ENCODE assay signal across 17 cellular contexts in the genomic region with DNA sequence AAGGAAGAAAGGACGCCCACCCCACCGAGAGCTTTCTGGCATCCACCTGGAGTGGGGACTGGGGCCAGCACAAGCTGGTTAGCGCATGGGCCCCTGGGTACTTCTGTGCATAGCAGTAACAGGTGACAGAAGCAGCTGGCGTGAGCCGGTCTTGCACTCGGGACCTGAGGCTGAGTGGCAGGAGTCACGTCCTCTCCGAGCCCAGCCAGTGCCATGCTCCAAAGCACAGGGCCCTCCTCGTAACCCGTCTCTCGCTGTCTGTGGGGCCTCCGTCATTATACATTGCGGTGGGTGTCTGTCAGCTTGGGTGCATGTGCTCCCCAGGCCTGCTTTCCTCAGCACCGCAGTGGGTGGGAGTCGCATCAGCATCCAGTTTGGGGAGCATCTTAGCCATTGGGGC.
A peak's percentile ranks its signal among the peaks of the same experiment; 100 is the strongest.
DNase-seq lines count a peak whose midpoint lies in the region; ATAC-seq and TF ChIP-seq lines count a peak whose summit lies in the region.
"Had no signal": no experiment of that assay in that cellular context is flagged by ENCODE, and none has a peak within 500 bp of the region (broad histone marks: within the 10 kb centered on the region; RNA-seq: fewer than 3 reads in every experiment).

No MANE protein-coding gene starts in this region.

- H3K4me1 ChIP-seq in right cardiac atrium (ENCODE audit: control insufficient read depth, insufficient read depth, low read length) (no peaks in the 10 kb centered on the region), RWPE2 (ENCODE audit: insufficient read depth, poor library complexity, severe bottlenecking) (no peaks in the 10 kb centered on the region), neuronal stem cell (ENCODE audit: control insufficient read depth in 2 of 2, insufficient read depth in 1 of 2, low read depth in 1 of 2, low read length in 2 of 2) (peaks cover 2 to 15% of the 10 kb centered on the region in 2 donors)
- H3K4me1 ChIP-seq: Caco-2 had no signal

- no peak overlapping the region for H2BK120ac ChIP-seq in neuronal stem cell (ENCODE audit: low read depth, low read length)

- no peak overlapping the region for H2BK5ac ChIP-seq in neuronal stem cell (ENCODE audit: low read length)

- H3K4me2 ChIP-seq in neuronal stem cell (ENCODE audit: insufficient read depth, low read length, poor library complexity, severe bottlenecking): no peak overlapping the region

- H3K27ac ChIP-seq in right cardiac atrium (ENCODE audit: low read length) (no peak overlapping the region), RWPE2 (ENCODE audit: poor library complexity, severe bottlenecking) (no peak overlapping the region), neuronal stem cell (replicated peaks; ENCODE audit: low read length) (no peak overlapping the region)

- DNase-seq in right cardiac atrium: peak in 2 of 3 donors; percentile 27 to 37
- DNase-seq in left cardiac atrium: no peak
- DNase-seq in RWPE2 (ENCODE audit: low spot score): peak; percentile 42
- no peak for DNase-seq in neuronal stem cell (ENCODE audit: low spot score)
- no peak for DNase-seq in HuH-7 (ENCODE audit: low spot score)
- DNase-seq: 8988T; C1 segment of cervical spinal cord; Caco-2; CD4-positive, CD25-positive, alpha-beta regulatory T cell; DMS79 treated with DMSO at 0.1 percent for 48 hours; GF-D8; GOT3; H7; HFFc6 had no signal

- no peaks in the 10 kb centered on the region for H3K27me3 ChIP-seq in right cardiac atrium (ENCODE audit: control insufficient read depth, insufficient read depth)
- H3K27me3 ChIP-seq in RWPE2 (ENCODE audit: insufficient read depth, poor library complexity, severe bottlenecking): no peaks in the 10 kb centered on the region
- H3K27me3 ChIP-seq in neuronal stem cell (ENCODE audit: control insufficient read depth in 3 of 3, insufficient read depth in 3 of 3, low read depth in 1 of 3, low read length in 3 of 3): peaks cover 0 to 5% (median 2%) of the 10 kb centered on the region in 3 experiments

- peak overlapping the region; percentile 32 for H3K18ac ChIP-seq in neuronal stem cell (ENCODE audit: low read length)

- H3K14ac ChIP-seq in neuronal stem cell (ENCODE audit: low read length): peak overlapping the region; percentile 64

- peak overlapping the region; percentile 34 for H3K23ac ChIP-seq in neuronal stem cell (ENCODE audit: low read depth, low read length, poor library complexity)

- no peak overlapping the region for H2AFZ ChIP-seq in neuronal stem cell (ENCODE audit: low read length)

- H4K91ac ChIP-seq in neuronal stem cell (ENCODE audit: low read depth, low read length, poor library complexity): no peak overlapping the region

- no peak overlapping the region for H2BK15ac ChIP-seq in neuronal stem cell (ENCODE audit: low read length)

- no peak overlapping the region for H3K9ac ChIP-seq in neuronal stem cell (ENCODE audit: low read depth, low read length, poor library complexity)

- H2AK5ac ChIP-seq in neuronal stem cell (ENCODE audit: low read depth, low read length): peak overlapping the region; percentile 32

- no peak overlapping the region for H4K8ac ChIP-seq in neuronal stem cell (ENCODE audit: low read depth, low read length)

- H2BK12ac ChIP-seq in neuronal stem cell (ENCODE audit: low read length): peak overlapping the region; percentile 14

- H3K79me1 ChIP-seq in neuronal stem cell (ENCODE audit: low read depth, low read length): no peaks in the 10 kb centered on the region

- ATAC-seq in right cardiac atrium: no peak
- no peak for ATAC-seq in left cardiac atrium
- ATAC-seq in RWPE2 (ENCODE audit: low read depth): no peak
- ATAC-seq in GM19395 (IDR thresholded peaks at IDR 0.05; ENCODE audit: unreplicated experiment): no peak
- no peak for ATAC-seq in HG03039 (IDR thresholded peaks at IDR 0.05; ENCODE audit: unreplicated experiment)
- ATAC-seq: HCT116 had no signal

- H3K9me3 ChIP-seq in right cardiac atrium (ENCODE audit: control insufficient read depth, low read length): no peaks in the 10 kb centered on the region
- H3K9me3 ChIP-seq in RWPE2 (ENCODE audit: severe bottlenecking): no peaks in the 10 kb centered on the region
- no peaks in the 10 kb centered on the region for H3K9me3 ChIP-seq in neuronal stem cell (replicated peaks in 1 of 2; ENCODE audit: control insufficient read depth in 2 of 2, insufficient read depth in 1 of 2, low read depth in 1 of 2, low read length in 2 of 2)
- H3K9me3 ChIP-seq: Caco-2 had no signal

- H3K36me3 ChIP-seq in RWPE2 (ENCODE audit: low read depth) (no peaks in the 10 kb centered on the region), neuronal stem cell (replicated peaks in 1 of 2; ENCODE audit: control insufficient read depth in 2 of 2, insufficient read depth in 2 of 2, low read length in 2 of 2) (no peaks in the 10 kb centered on the region)

- no peak overlapping the region for H3K4ac ChIP-seq in neuronal stem cell (ENCODE audit: low read length)

- TF ChIP-seq CTCF in RWPE2 (IDR thresholded peaks at IDR 0.05; ENCODE audit: poor library complexity, severe bottlenecking): no peak

- H3K4me3 ChIP-seq in right cardiac atrium (ENCODE audit: low read length) (no peak overlapping the region), RWPE2 (ENCODE audit: severe bottlenecking) (no peak overlapping the region), neuronal stem cell (ENCODE audit: low read length in 2 of 2) (no peak overlapping the region)

- intact Hi-C loops in right cardiac atrium (cut with DNase I) (no loop called here), left cardiac atrium (cut with DNase I) (no loop called here)

- WGBS in right cardiac atrium: 92% methylated on average over 15 of the region's 15 CpGs
- no CpG with 5 or more reads among the region's 15 CpGs for WGBS in neuronal stem cell (ENCODE audit: extremely low coverage in 2 of 2, insufficient read length in 2 of 2, insufficient replicate concordance in 1 of 2), 2 donors

Comparison
In these comparisons a context has a peak if more than half of its experiments do, and no peak if none do; other contexts are left out.
1. DNase-seq: peak in right cardiac atrium (2 of 3) and RWPE2 (single experiment); none in left cardiac atrium (single experiment), neuronal stem cell (single experiment) and HuH-7 (single experiment).